ENCODE assay signal across 24 cellular contexts in genomic region chr6:73504160-73504559, GRCh38.
"Had no signal": no experiment of that assay in that cellular context is flagged by ENCODE, and none has a peak within 500 bp of the region (broad histone marks: within the 10 kb centered on the region; RNA-seq: fewer than 3 reads in every experiment).

No MANE protein-coding gene starts in this region.

- H3K27me3 ChIP-seq: body of pancreas, esophagus squamous epithelium, hepatocyte, left lung, right atrium auricular region, transverse colon, vagina had no signal

- H3K27ac Mint-ChIP-seq: activated CD4-positive, alpha-beta memory T cell treated with anti-CD3 and anti-CD28 coated beads for 36 hours; activated T-helper 1 cell treated with anti-CD3 and anti-CD28 coated beads, Interleukin-12 subunit alpha, Interleukin-12 subunit beta, Interleukin-2, Interleukin-4 antibody, amounts not matched to agents 30 ng/mL and 10 ng/mL and 1 ng/mL, durations not matched to agents 14 hours and 24 hours and 36 hours; progenitor cell of endocrine pancreas had no signal

- ATAC-seq: activated naive CD4-positive, alpha-beta T cell treated with anti-CD3 and anti-CD28 coated beads, Interleukin-2, amount 50 U/mL, for 72 hours; body of pancreas; stimulated activated naive CD8-positive, alpha-beta T cell treated with anti-CD3 and anti-CD28 coated beads, Interleukin-15, Interleukin-2, amounts not matched to agents 100 U/mL and 50 U/mL, for 24 hours had no signal

- H2AFZ ChIP-seq: hepatocyte had no signal

- H3K9me3 Mint-ChIP-seq: activated CD4-positive, alpha-beta memory T cell treated with anti-CD3 and anti-CD28 coated beads for 36 hours; activated naive CD4-positive, alpha-beta T cell treated with anti-CD3 and anti-CD28 coated beads, Interleukin-2, amount 50 U/mL, for 72 hours; activated T-helper 1 cell treated with anti-CD3 and anti-CD28 coated beads, Interleukin-12 subunit alpha, Interleukin-12 subunit beta, Interleukin-2, Interleukin-4 antibody, amounts not matched to agents 30 ng/mL and 10 ng/mL and 1 ng/mL, durations not matched to agents 14 hours and 24 hours and 36 hours; nephron progenitor cell had no signal

- H3K4me1 Mint-ChIP-seq: nephron progenitor cell had no signal

- H3K27ac ChIP-seq: body of pancreas, coronary artery, esophagus squamous epithelium, hepatocyte, left lung, right atrium auricular region, skin epidermis, transverse colon, vagina had no signal

- H3K4me3 Mint-ChIP-seq: activated CD4-positive, alpha-beta memory T cell treated with anti-CD3 and anti-CD28 coated beads for 36 hours; activated T-helper 1 cell treated with anti-CD3 and anti-CD28 coated beads, Interleukin-12 subunit alpha, Interleukin-12 subunit beta, Interleukin-2, Interleukin-4 antibody, amounts not matched to agents 30 ng/mL and 10 ng/mL and 1 ng/mL, durations not matched to agents 14 hours and 24 hours and 36 hours; nephron progenitor cell had no signal

- H3K9me3 ChIP-seq: body of pancreas, esophagus squamous epithelium, right atrium auricular region, transverse colon, vagina had no signal

- H3K79me2 ChIP-seq: hepatocyte had no signal

- H3K4me1 ChIP-seq: body of pancreas, esophagus squamous epithelium, left lung, right atrium auricular region, transverse colon, vagina had no signal

- FAIRE-seq: endothelial cell of umbilical vein, kidney had no signal

- DNase-seq: activated CD4-positive, alpha-beta memory T cell treated with anti-CD3 and anti-CD28 coated beads for 36 hours; activated CD4-positive, alpha-beta T cell treated with anti-CD3 and anti-CD28 coated beads for 1 hour; amygdala; body of pancreas; central memory CD4-positive, alpha-beta T cell; esophagus squamous epithelium; kidney; left lung; nephron progenitor cell; occipital lobe; stimulated activated CD4-positive, alpha-beta T cell treated with anti-CD3 and anti-CD28 coated beads, Interleukin-15, amount 100 ng/mL, for 24 hours; stimulated activated CD4-positive, alpha-beta T cell treated with anti-CD3 and anti-CD28 coated beads, Interleukin-4, amount 100 ng/mL, for 1 hour; stimulated activated naive CD8-positive, alpha-beta T cell treated with anti-CD3 and anti-CD28 coated beads, Interleukin-15, Interleukin-2, amounts not matched to agents 100 U/mL and 50 U/mL, for 24 hours; T-helper 1 cell; transverse colon had no signal

- H3K4me2 ChIP-seq: hepatocyte had no signal

- H3K27me3 Mint-ChIP-seq: activated CD4-positive, alpha-beta memory T cell treated with anti-CD3 and anti-CD28 coated beads for 36 hours; progenitor cell of endocrine pancreas had no signal

- H3K4me3 ChIP-seq: body of pancreas, coronary artery, esophagus squamous epithelium, hepatocyte, left lung, right atrium auricular region, skin epidermis, transverse colon, vagina had no signal
